Comparison of ENCODE assay signal across 1 cellular context in the genomic region with DNA sequence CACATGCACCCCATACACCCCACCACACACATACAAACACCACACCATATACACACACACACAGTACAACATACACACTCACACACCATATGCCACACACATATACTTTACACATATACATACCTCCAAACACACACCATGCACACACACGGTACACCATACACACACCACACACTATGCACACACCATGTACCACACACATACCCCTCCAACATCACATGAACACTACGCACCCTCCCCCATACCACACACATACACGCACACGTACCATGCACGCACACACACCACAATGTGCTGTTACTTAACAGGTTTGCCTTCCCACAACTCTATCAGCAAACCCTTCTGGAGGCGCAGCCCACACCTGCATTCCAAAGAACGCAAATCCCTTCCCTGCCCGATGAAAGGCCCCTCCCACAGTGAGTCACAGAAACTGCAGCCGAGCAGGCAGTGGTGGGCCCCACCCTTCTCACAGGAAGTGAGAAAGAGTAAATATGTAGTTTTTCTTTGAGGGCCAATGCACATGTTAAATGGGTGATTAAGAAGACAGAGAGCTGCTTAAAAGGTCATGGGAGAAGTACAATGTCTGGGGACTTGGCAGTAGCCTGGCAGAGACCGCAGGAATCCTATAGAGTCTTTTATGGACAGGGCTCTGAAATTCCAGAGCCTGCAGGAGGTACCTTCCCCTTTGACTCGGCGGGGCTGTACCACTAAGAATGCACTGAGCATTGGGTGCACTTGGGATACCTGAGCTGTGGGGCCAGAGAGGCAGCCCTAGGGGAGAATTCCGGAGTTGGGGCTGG.
TF ChIP-seq lines count a peak whose summit lies in the region.

No MANE protein-coding gene starts in this region.

TF ChIP-seq in HEK293, 187 proteins besides CTCF, POLR2A, EP300 and RAD21 (continued from another document and continues in another):
- TF ChIP-seq MYNN (tag by site-specific recombination; IDR thresholded peaks at IDR 0.05; ENCODE audit: borderline replicate concordance) (peak; percentile 28; the same call in 1 of the 2 replicates), SP7 (tag by site-specific recombination; IDR thresholded peaks at IDR 0.05) (peak; percentile 85), ZNF521 (tag by site-specific recombination; IDR thresholded peaks at IDR 0.05) (no peak), ZNF654 (tag by site-specific recombination; IDR thresholded peaks at IDR 0.05; ENCODE audit: low read depth) (no peak), ZNF623 (tag by site-specific recombination; IDR thresholded peaks at IDR 0.05) (no peak), SP2 (tag by site-specific recombination; IDR thresholded peaks at IDR 0.05) (peak; percentile 52), ZNF558 (tag by site-specific recombination; IDR thresholded peaks at IDR 0.05) (no peak), ZFHX2 (tag by site-specific recombination; conservative IDR thresholded peaks at IDR 0.05) (peak; percentile 99), ZNF677 (tag by site-specific recombination; IDR thresholded peaks at IDR 0.05) (no peak), ZNF629 (tag by site-specific recombination; IDR thresholded peaks at IDR 0.05) (peak; percentile 34; the same call in 1 of the 2 replicates), ZBTB7A (tag by site-specific recombination; IDR thresholded peaks at IDR 0.05; ENCODE audit: low read depth) (peak; percentile 92; the same call in 1 of the 2 replicates), ZFP3 (tag by site-specific recombination; IDR thresholded peaks at IDR 0.05; ENCODE audit: low read depth) (no peak), ZNF324 (tag by site-specific recombination; IDR thresholded peaks at IDR 0.05) (0 out of 2 replicates have a peak, but pooled peaks have one; percentile 37), REPIN1 (tag by site-specific recombination; IDR thresholded peaks at IDR 0.05; ENCODE audit: low read depth) (0 out of 2 replicates have a peak, but pooled peaks have one; percentile 21), ZNF10 (tag by site-specific recombination; IDR thresholded peaks at IDR 0.05) (0 out of 2 replicates have a peak, but pooled peaks have one; percentile 30), ZNF350 (tag by site-specific recombination; IDR thresholded peaks at IDR 0.05) (no peak), ZNF707 (tag by site-specific recombination; IDR thresholded peaks at IDR 0.05) (no peak; the same call in 1 of the 2 replicates), ZNF48 (tag by site-specific recombination; IDR thresholded peaks at IDR 0.05) (no peak), ZSCAN30 (tag by site-specific recombination; IDR thresholded peaks at IDR 0.05) (no peak), ZNF555 (tag by site-specific recombination; conservative IDR thresholded peaks at IDR 0.05) (no peak), ZSCAN16 (tag by site-specific recombination; IDR thresholded peaks at IDR 0.05) (0 out of 2 replicates have a peak, but pooled peaks have one; percentile 28), ZNF548 (tag by site-specific recombination; IDR thresholded peaks at IDR 0.05) (peak; percentile 46; the same call in 1 of the 2 replicates), ZNF843 (tag by site-specific recombination; IDR thresholded peaks at IDR 0.05) (peak; percentile 44; the same call in 1 of the 2 replicates), ZNF211 (tag by site-specific recombination; IDR thresholded peaks at IDR 0.05; ENCODE audit: low read depth) (peak; percentile 78), ZNF311 (tag by site-specific recombination; IDR thresholded peaks at IDR 0.05; ENCODE audit: borderline replicate concordance) (no peak; the same call in 1 of the 2 replicates), BCL11A (tag by site-specific recombination; IDR thresholded peaks at IDR 0.05; ENCODE audit: low read depth) (no peak; the same call in 1 of the 2 replicates), ZNF24 (tag by site-specific recombination; IDR thresholded peaks at IDR 0.05) (no peak), ZNF23 (tag by site-specific recombination; IDR thresholded peaks at IDR 0.05; ENCODE audit: borderline replicate concordance) (no peak), ZNF785 (tag by site-specific recombination; IDR thresholded peaks at IDR 0.05) (no peak), EGR2 (tag by site-specific recombination; IDR thresholded peaks at IDR 0.05; ENCODE audit: low read depth) (peak; percentile 99), ZNF416 (tag by site-specific recombination; IDR thresholded peaks at IDR 0.05) (no peak), ZNF138 (tag by site-specific recombination; IDR thresholded peaks at IDR 0.05; ENCODE audit: borderline replicate concordance) (no peak), ZNF157 (tag by site-specific recombination; IDR thresholded peaks at IDR 0.05) (peak; percentile 59; the same call in 1 of the 2 replicates), ZNF274 (IDR thresholded peaks at IDR 0.05; ENCODE audit: low read length) (no peak), ZNF274 (tag by site-specific recombination; IDR thresholded peaks at IDR 0.05; ENCODE audit: borderline replicate concordance) (no peak), ZNF510 (tag by site-specific recombination; IDR thresholded peaks at IDR 0.05; ENCODE audit: insufficient replicate concordance) (no peak), KLF10 (tag by site-specific recombination; IDR thresholded peaks at IDR 0.05) (no peak), ZNF366 (tag by site-specific recombination; conservative IDR thresholded peaks at IDR 0.05) (peak; percentile 81)
- TF ChIP-seq, protein P1, sequence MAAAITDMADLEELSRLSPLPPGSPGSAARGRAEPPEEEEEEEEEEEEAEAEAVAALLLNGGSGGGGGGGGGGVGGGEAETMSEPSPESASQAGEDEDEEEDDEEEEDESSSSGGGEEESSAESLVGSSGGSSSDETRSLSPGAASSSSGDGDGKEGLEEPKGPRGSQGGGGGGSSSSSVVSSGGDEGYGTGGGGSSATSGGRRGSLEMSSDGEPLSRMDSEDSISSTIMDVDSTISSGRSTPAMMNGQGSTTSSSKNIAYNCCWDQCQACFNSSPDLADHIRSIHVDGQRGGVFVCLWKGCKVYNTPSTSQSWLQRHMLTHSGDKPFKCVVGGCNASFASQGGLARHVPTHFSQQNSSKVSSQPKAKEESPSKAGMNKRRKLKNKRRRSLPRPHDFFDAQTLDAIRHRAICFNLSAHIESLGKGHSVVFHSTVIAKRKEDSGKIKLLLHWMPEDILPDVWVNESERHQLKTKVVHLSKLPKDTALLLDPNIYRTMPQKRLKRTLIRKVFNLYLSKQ (tag by site-specific recombination; IDR thresholded peaks at IDR 0.05; ENCODE audit: borderline replicate concordance), result no peak
- TF ChIP-seq, protein P2, sequence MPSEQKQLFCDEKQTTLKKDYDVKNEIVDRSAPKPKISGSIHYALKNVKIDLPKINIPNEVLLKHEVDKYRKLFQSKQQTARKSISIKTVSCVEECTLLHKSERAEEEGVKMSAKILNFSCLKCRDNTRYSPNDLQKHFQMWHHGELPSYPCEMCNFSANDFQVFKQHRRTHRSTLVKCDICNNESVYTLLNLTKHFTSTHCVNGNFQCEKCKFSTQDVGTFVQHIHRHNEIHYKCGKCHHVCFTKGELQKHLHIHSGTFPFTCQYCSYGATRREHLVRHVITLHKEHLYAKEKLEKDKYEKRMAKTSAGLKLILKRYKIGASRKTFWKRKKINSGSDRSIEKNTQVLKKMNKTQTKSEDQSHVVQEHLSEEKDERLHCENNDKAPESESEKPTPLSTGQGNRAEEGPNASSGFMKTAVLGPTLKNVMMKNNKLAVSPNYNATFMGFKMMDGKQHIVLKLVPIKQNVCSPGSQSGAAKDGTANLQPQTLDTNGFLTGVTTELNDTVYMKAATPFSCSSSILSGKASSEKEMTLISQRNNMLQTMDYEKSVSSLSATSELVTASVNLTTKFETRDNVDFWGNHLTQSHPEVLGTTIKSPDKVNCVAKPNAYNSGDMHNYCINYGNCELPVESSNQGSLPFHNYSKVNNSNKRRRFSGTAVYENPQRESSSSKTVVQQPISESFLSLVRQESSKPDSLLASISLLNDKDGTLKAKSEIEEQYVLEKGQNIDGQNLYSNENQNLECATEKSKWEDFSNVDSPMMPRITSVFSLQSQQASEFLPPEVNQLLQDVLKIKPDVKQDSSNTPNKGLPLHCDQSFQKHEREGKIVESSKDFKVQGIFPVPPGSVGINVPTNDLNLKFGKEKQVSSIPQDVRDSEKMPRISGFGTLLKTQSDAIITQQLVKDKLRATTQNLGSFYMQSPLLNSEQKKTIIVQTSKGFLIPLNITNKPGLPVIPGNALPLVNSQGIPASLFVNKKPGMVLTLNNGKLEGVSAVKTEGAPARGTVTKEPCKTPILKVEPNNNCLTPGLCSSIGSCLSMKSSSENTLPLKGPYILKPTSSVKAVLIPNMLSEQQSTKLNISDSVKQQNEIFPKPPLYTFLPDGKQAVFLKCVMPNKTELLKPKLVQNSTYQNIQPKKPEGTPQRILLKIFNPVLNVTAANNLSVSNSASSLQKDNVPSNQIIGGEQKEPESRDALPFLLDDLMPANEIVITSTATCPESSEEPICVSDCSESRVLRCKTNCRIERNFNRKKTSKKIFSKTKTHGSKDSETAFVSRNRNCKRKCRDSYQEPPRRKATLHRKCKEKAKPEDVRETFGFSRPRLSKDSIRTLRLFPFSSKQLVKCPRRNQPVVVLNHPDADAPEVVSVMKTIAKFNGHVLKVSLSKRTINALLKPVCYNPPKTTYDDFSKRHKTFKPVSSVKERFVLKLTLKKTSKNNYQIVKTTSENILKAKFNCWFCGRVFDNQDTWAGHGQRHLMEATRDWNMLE (tag by site-specific recombination; conservative IDR thresholded peaks at IDR 0.05; ENCODE audit: low read depth), result peak; percentile 70
- TF ChIP-seq, protein P3, sequence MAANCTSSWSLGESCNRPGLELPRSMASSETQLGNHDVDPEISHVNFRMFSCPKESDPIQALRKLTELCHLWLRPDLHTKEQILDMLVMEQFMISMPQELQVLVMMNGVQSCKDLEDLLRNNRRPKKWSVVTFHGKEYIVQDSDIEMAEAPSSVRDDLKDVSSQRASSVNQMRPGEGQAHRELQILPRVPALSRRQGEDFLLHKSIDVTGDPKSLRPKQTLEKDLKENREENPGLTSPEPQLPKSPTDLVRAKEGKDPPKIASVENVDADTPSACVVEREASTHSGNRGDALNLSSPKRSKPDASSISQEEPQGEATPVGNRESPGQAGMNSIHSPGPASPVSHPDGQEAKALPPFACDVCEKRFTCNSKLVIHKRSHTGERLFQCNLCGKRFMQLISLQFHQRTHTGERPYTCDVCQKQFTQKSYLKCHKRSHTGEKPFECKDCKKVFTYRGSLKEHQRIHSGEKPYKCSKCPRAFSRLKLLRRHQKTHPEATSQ (tag by site-specific recombination; IDR thresholded peaks at IDR 0.05), result no peak
- TF ChIP-seq, protein P4, sequence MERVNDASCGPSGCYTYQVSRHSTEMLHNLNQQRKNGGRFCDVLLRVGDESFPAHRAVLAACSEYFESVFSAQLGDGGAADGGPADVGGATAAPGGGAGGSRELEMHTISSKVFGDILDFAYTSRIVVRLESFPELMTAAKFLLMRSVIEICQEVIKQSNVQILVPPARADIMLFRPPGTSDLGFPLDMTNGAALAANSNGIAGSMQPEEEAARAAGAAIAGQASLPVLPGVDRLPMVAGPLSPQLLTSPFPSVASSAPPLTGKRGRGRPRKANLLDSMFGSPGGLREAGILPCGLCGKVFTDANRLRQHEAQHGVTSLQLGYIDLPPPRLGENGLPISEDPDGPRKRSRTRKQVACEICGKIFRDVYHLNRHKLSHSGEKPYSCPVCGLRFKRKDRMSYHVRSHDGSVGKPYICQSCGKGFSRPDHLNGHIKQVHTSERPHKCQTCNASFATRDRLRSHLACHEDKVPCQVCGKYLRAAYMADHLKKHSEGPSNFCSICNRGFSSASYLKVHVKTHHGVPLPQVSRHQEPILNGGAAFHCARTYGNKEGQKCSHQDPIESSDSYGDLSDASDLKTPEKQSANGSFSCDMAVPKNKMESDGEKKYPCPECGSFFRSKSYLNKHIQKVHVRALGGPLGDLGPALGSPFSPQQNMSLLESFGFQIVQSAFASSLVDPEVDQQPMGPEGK (tag by site-specific recombination; IDR thresholded peaks at IDR 0.05), result peak; percentile 56; the same call in 1 of the 2 replicates
- TF ChIP-seq, protein P5, sequence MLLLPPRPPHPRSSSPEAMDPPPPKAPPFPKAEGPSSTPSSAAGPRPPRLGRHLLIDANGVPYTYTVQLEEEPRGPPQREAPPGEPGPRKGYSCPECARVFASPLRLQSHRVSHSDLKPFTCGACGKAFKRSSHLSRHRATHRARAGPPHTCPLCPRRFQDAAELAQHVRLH (tag by site-specific recombination; IDR thresholded peaks at IDR 0.05), result no peak
- TF ChIP-seq, protein P6, sequence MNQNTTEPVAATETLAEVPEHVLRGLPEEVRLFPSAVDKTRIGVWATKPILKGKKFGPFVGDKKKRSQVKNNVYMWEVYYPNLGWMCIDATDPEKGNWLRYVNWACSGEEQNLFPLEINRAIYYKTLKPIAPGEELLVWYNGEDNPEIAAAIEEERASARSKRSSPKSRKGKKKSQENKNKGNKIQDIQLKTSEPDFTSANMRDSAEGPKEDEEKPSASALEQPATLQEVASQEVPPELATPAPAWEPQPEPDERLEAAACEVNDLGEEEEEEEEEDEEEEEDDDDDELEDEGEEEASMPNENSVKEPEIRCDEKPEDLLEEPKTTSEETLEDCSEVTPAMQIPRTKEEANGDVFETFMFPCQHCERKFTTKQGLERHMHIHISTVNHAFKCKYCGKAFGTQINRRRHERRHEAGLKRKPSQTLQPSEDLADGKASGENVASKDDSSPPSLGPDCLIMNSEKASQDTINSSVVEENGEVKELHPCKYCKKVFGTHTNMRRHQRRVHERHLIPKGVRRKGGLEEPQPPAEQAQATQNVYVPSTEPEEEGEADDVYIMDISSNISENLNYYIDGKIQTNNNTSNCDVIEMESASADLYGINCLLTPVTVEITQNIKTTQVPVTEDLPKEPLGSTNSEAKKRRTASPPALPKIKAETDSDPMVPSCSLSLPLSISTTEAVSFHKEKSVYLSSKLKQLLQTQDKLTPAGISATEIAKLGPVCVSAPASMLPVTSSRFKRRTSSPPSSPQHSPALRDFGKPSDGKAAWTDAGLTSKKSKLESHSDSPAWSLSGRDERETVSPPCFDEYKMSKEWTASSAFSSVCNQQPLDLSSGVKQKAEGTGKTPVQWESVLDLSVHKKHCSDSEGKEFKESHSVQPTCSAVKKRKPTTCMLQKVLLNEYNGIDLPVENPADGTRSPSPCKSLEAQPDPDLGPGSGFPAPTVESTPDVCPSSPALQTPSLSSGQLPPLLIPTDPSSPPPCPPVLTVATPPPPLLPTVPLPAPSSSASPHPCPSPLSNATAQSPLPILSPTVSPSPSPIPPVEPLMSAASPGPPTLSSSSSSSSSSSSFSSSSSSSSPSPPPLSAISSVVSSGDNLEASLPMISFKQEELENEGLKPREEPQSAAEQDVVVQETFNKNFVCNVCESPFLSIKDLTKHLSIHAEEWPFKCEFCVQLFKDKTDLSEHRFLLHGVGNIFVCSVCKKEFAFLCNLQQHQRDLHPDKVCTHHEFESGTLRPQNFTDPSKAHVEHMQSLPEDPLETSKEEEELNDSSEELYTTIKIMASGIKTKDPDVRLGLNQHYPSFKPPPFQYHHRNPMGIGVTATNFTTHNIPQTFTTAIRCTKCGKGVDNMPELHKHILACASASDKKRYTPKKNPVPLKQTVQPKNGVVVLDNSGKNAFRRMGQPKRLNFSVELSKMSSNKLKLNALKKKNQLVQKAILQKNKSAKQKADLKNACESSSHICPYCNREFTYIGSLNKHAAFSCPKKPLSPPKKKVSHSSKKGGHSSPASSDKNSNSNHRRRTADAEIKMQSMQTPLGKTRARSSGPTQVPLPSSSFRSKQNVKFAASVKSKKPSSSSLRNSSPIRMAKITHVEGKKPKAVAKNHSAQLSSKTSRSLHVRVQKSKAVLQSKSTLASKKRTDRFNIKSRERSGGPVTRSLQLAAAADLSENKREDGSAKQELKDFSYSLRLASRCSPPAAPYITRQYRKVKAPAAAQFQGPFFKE (tag by site-specific recombination; IDR thresholded peaks at IDR 0.05; ENCODE audit: borderline replicate concordance), result peak; percentile 79; the same call in 1 of the 2 replicates
